Comparison of ENCODE assay signal across 8 cellular contexts in genomic region chr1:167059045-167059728, GRCh38. TPM values are rescaled to one million over a fixed set of nuclear protein-coding genes. Genes with fewer than 3 reads are reported as not detected.
DNase-seq lines count a peak whose midpoint lies in the region; ATAC-seq and TF ChIP-seq lines count a peak whose summit lies in the region.

No MANE protein-coding gene starts in this region.

- 7 to 10% methylated on average over 16 of the region's 16 CpGs for WGBS in aorta, 2 donors

- H3K4me3 Mint-ChIP-seq in activated naive CD8-positive, alpha-beta T cell, result peak overlapping the region; percentile 40

- no peaks in the 10 kb centered on the region for H3K9me3 ChIP-seq in left ventricle myocardium inferior (replicated peaks)
- H3K9me3 ChIP-seq in aorta (ENCODE audit: control insufficient read depth, low read length), result no peaks in the 10 kb centered on the region

- no peaks in the 10 kb centered on the region for H3K36me3 Mint-ChIP-seq in activated naive CD8-positive, alpha-beta T cell

- intact Hi-C loops in left ventricle myocardium inferior (cut with micrococcal nuclease), result loop anchor here (5.0 kb wide), 2 partner anchors 147 to 167 kb away; no protein-coding TSS in a partner anchor
- intact Hi-C loops in aorta (cut with DNase I), result loop anchor here (1.0 to 10.0 kb wide), 5 partner anchors 84 to 175 kb away; partner anchors contain the start of gene ILDR2 (in 1 of the 2)

- H3K9me3 Mint-ChIP-seq in activated naive CD8-positive, alpha-beta T cell (ENCODE audit: low read depth), result no peaks in the 10 kb centered on the region

- peak; percentile 94 for TF ChIP-seq CTCF in left ventricle myocardium inferior (IDR thresholded peaks at IDR 0.05; ENCODE audit: borderline replicate concordance)

- H3K27ac ChIP-seq in left ventricle myocardium inferior (replicated peaks), result no peak overlapping the region
- H3K27ac ChIP-seq in aorta (ENCODE audit: low read depth in 1 of 2, low read length in 2 of 2), result no peak overlapping the region

- DNase-seq in NK-92 treated with Interleukin-12 subunit alpha and Interleukin-12 subunit beta, amount 100 ng/mL, for 24 hours (lab: John Stamatoyannopoulos, UW), result peak; percentile 29
- DNase-seq in NK-92 (lab: John Stamatoyannopoulos, UW; ENCODE audit: unreplicated experiment) (no peak), M059J (ENCODE audit: low read depth) (peak; percentile 71), SKM-1 (lab: John Stamatoyannopoulos, UW; ENCODE audit: unreplicated experiment) (peak; percentile 72), left ventricle myocardium inferior (peak; percentile 67), renal cortical epithelial cell (ENCODE audit: low read depth) (peak; percentile 50), aorta (peak; percentile 76 to 89)

- H3K36me3 ChIP-seq in left ventricle myocardium inferior, result no peaks in the 10 kb centered on the region
- no peaks in the 10 kb centered on the region for H3K36me3 ChIP-seq in aorta (ENCODE audit: control insufficient read depth in 1 of 2, insufficient read depth in 2 of 2, low read length in 1 of 2)

- peak overlapping the region; percentile 59 for H3K27ac Mint-ChIP-seq in activated naive CD8-positive, alpha-beta T cell

- H3K4me1 ChIP-seq in left ventricle myocardium inferior, result peaks cover 4% of the 10 kb centered on the region
- no peaks in the 10 kb centered on the region for H3K4me1 ChIP-seq in aorta (ENCODE audit: control insufficient read depth in 1 of 2, insufficient read depth in 2 of 2, low read length in 2 of 2)

- no peaks in the 10 kb centered on the region for H3K27me3 Mint-ChIP-seq in activated naive CD8-positive, alpha-beta T cell

- peaks cover 4% of the 10 kb centered on the region for H3K4me1 Mint-ChIP-seq in activated naive CD8-positive, alpha-beta T cell (ENCODE audit: low read depth)

- H3K4me3 ChIP-seq in left ventricle myocardium inferior (peak overlapping the region; percentile 29), aorta (ENCODE audit: low read length in 2 of 2) (no peak overlapping the region)

- ATAC-seq in aorta (ENCODE audit: low FRiP score), result peak; percentile 84

- H3K27me3 ChIP-seq in left ventricle myocardium inferior (ENCODE audit: low read depth), result peaks cover 16% of the 10 kb centered on the region
- H3K27me3 ChIP-seq in aorta (ENCODE audit: control insufficient read depth in 1 of 2, insufficient read depth in 2 of 2, low read length in 1 of 2), result no peaks in the 10 kb centered on the region

RNA-seq across cellular contexts. Expression of gene GPA33, which starts 31.0 kb away (rescaled TPM):
- total RNA-seq in M059J (2014; rRNA removed; shearing (Covaris generic)), result 0.02 and 0.12 TPM in 2 replicates
- total RNA-seq in left ventricle myocardium inferior, result 0.91 TPM
- 0.10 and 0.17 TPM in 2 replicates for total RNA-seq in renal cortical epithelial cell
- not detected for total RNA-seq in aorta
- 1 to 10 TPM in 1 of 2 donors, under 1 TPM in 1; 0.20 to 8.9 TPM for polyA plus RNA-seq in aorta

RNA-seq across cellular contexts. Expression of gene STYXL2, which starts 34.7 kb away (rescaled TPM):
- total RNA-seq in M059J (2014; rRNA removed; shearing (Covaris generic)), result 0.02 TPM in 1 of 2 replicates, not detected in the other
- total RNA-seq in left ventricle myocardium inferior (177 TPM), renal cortical epithelial cell (0.05 TPM in 1 of 2 replicates, not detected in the other), aorta (1 to 10 TPM; 7.1 to 7.6 TPM)
- 1 to 10 TPM; 2.0 to 2.8 TPM for polyA plus RNA-seq in aorta

Comparison
In these comparisons a context has a peak if more than half of its experiments do, and no peak if none do; other contexts are left out.
1. RNA of gene STYXL2, which starts 34.7 kb away (total RNA-seq): 177 TPM in left ventricle myocardium inferior (single experiment); 7.1 to 7.6 TPM in aorta, 0.05 TPM in renal cortical epithelial cell and 0.02 TPM in M059J; every median in the first group is over 10 times any median in the second.